In genomic region chr9:132354645-132355355, GRCh38 we compare ENCODE assay signal across 8 cellular contexts. TPM values are rescaled to one million over a fixed set of nuclear protein-coding genes. Genes with fewer than 3 reads are reported as not detected.
DNase-seq lines count a peak whose midpoint lies in the region; ATAC-seq and TF ChIP-seq lines count a peak whose summit lies in the region.

TSS of gene SETX (minus strand) at chr9:132354986. CDS start at chr9:132349428, 5,558 bp downstream.

- peaks cover 20% of the 10 kb centered on the region for H3K36me3 Mint-ChIP-seq in T-cell

- H2BK12ac ChIP-seq in trophoblast cell (ENCODE audit: low read length) = no peak within 1 kb of the TSS

- no peak within 1 kb of the TSS for H3K23ac ChIP-seq in trophoblast cell (ENCODE audit: low read length)

- no peaks in the 10 kb centered on the region for H3K27me3 ChIP-seq in trophoblast cell (ENCODE audit: insufficient read depth, low read length)
- H3K27me3 ChIP-seq in tibial nerve = no peaks in the 10 kb centered on the region

- no peaks in the 10 kb centered on the region for H3K9me3 ChIP-seq in trophoblast cell (ENCODE audit: insufficient read depth, low read depth, low read length)
- H3K9me3 ChIP-seq in tibial nerve = no peaks in the 10 kb centered on the region

- CTCF ChIA-PET in T-cell (lab: Charles Lee) = interaction anchor here in 1 of 2 donors (0.6 kb wide), 1 partner anchor 1518 kb away, joined by 3 read pairs; no protein-coding TSS in a partner anchor

- H3K79me1 ChIP-seq in trophoblast cell (ENCODE audit: low read length) = peaks cover 8% of the 10 kb centered on the region

- peaks cover 5 to 6% of the 10 kb centered on the region in 2 experiments for H3K4me1 ChIP-seq in trophoblast cell (ENCODE audit: control insufficient read depth in 1 of 2, insufficient read depth in 2 of 2, low read length in 2 of 2)
- peaks cover 0 to 42% (median 31%) of the 10 kb centered on the region in 4 donors for H3K4me1 ChIP-seq in tibial nerve

- H2AK5ac ChIP-seq in trophoblast cell (ENCODE audit: low read length) = peak within 1 kb of the TSS; percentile 79

- TF ChIP-seq POLR2A in tibial nerve (IDR thresholded peaks at IDR 0.05) = peak; percentile 66 to 92

- peak within 1 kb of the TSS; percentile 84 to 92 (median 89) for H3K4me3 Mint-ChIP-seq in T-cell

- peak within 1 kb of the TSS; percentile 93 for H3K18ac ChIP-seq in trophoblast cell (ENCODE audit: low read length)

- H3K4me2 ChIP-seq in trophoblast cell (ENCODE audit: low read length) = peak within 1 kb of the TSS; percentile 69

- TF ChIP-seq EP300 in tibial nerve (IDR thresholded peaks at IDR 0.05) = peak; percentile 82 to 92

- H2BK5ac ChIP-seq in trophoblast cell (ENCODE audit: low read depth, low read length, poor library complexity) = peak within 1 kb of the TSS; percentile 73

- intact Hi-C loops in cardiac septum (cut with DNase I) = loop anchor here (1.0 kb wide), 1 partner anchor 52 kb away; the partner anchor contains the start of gene TTF1

- peak within 1 kb of the TSS; percentile 96 to 97 for H3K27ac Mint-ChIP-seq in T-cell

- peak within 1 kb of the TSS; percentile 83 for H3K27ac ChIP-seq in adipose tissue (ENCODE audit: low read depth, low read length)
- peak within 1 kb of the TSS; percentile 72 for H3K27ac ChIP-seq in trophoblast cell (ENCODE audit: low read depth, low read length)
- H3K27ac ChIP-seq in tibial nerve = peak within 1 kb of the TSS; percentile 71 to 97 (median 94)

- ATAC-seq in HG02870 (IDR thresholded peaks at IDR 0.05; ENCODE audit: unreplicated experiment) (peak; percentile 81), T-cell (replicated peaks in 1 of 4) (peak; percentile 89 to 91 (median 90))

- TF ChIP-seq CTCF in GM13977 (IDR thresholded peaks at IDR 0.05; ENCODE audit: extremely low read depth, insufficient read depth, missing control alignments) = no peak
- peak in 3 of 5 experiments; percentile 8 to 54 (median 49) for TF ChIP-seq CTCF in tibial nerve (IDR thresholded peaks at IDR 0.05)

- H3K4ac ChIP-seq in trophoblast cell (ENCODE audit: low read depth, low read length) = peak within 1 kb of the TSS; percentile 88

- peaks cover 8% of the 10 kb centered on the region for H3K79me2 ChIP-seq in trophoblast cell (ENCODE audit: control insufficient read depth, insufficient read depth, low read length, poor library complexity)

- peaks cover 32 to 42% (median 39%) of the 10 kb centered on the region in 3 donors for H3K4me1 Mint-ChIP-seq in T-cell

- DNase-seq in GM13977 (ENCODE audit: low spot score) = peak; percentile 99
- peak; percentile 94 for DNase-seq in NCI-H146 (lab: John Stamatoyannopoulos, UW)
- DNase-seq in T-cell = peak; percentile 84 to 98 (median 92)
- peak; percentile 99 for DNase-seq in cardiac septum (ENCODE audit: low spot score)
- DNase-seq in trophoblast cell = peak; percentile 99
- peak; percentile 93 to 96 for DNase-seq in tibial nerve (ENCODE audit: low spot score in 2 of 2)

- in situ Hi-C loops in GM13977 (cut with MboI; ENCODE audit: low pct_unique_long_range_greater_than_20kb, low sequenced_read_pairs, unreplicated experiment) = no loop called here

- H3K36me3 ChIP-seq in trophoblast cell (ENCODE audit: control insufficient read depth in 1 of 2, insufficient read depth in 2 of 2, low read length in 2 of 2) (peaks cover 5 to 19% of the 10 kb centered on the region in 2 experiments), tibial nerve (peaks cover 0 to 27% (median 0%) of the 10 kb centered on the region in 3 donors)

- H4K91ac ChIP-seq in trophoblast cell (ENCODE audit: low read depth, low read length) = peak within 1 kb of the TSS; percentile 70

- H2BK120ac ChIP-seq in trophoblast cell (ENCODE audit: insufficient read depth, low read length, poor library complexity) = peak within 1 kb of the TSS; percentile 62

- WGBS in adipose tissue, 3 donors = 0% methylated on average over 80 to 82 of the region's 82 CpGs
- no CpG with 5 or more reads among the region's 82 CpGs for WGBS in trophoblast cell (ENCODE audit: extremely low coverage, insufficient coverage, insufficient read length)
- 0 to 1% methylated on average over 39 to 81 of the region's 82 CpGs for WGBS in tibial nerve, 2 donors

- peaks cover 0 to 3% (median 0%) of the 10 kb centered on the region in 3 donors for H3K9me3 Mint-ChIP-seq in T-cell

- H3K4me3 ChIP-seq in trophoblast cell (ENCODE audit: low read depth, low read length) (peak within 1 kb of the TSS; percentile 95), tibial nerve (peak within 1 kb of the TSS; percentile 88 to 99 (median 94))

- peak within 1 kb of the TSS; percentile 95 for H3K9ac ChIP-seq in trophoblast cell (ENCODE audit: low read length)

- H3K14ac ChIP-seq in trophoblast cell (ENCODE audit: low read length) = peak within 1 kb of the TSS; percentile 86

- H2AFZ ChIP-seq in trophoblast cell (ENCODE audit: insufficient read depth, low read length, poor library complexity) = peak within 1 kb of the TSS; percentile 89

- peak within 1 kb of the TSS; percentile 85 for H4K12ac ChIP-seq in trophoblast cell (ENCODE audit: low read depth, low read length)

- peak within 1 kb of the TSS; percentile 94 for H4K8ac ChIP-seq in trophoblast cell (ENCODE audit: low read depth, low read length)

- POLR2A ChIA-PET in T-cell (lab: Charles Lee) = interaction anchor here (0.5 to 0.6 kb wide), 3 partner anchors 795 to 955 kb away, joined by 3 to 8 read pairs (median 3); no protein-coding TSS in a partner anchor

- no peaks in the 10 kb centered on the region for H3K27me3 Mint-ChIP-seq in T-cell

RNA-seq across cellular contexts. Expression of gene SETX, which starts in this region (rescaled TPM):
- total RNA-seq in T-cell (10 to 100 TPM; 63.9 to 73.2 (median 65.0) TPM), cardiac septum (30.0 TPM), tibial nerve (10 to 100 TPM; 64.0 to 73.9 (median 65.1) TPM)
- 10 to 100 TPM in 2 of 3 donors, 1 to 10 TPM in 1; 9.0 to 17.1 (median 15.1) TPM for polyA plus RNA-seq in adipose tissue
- 12.9 and 13.6 TPM in 2 replicates for polyA plus RNA-seq in trophoblast cell (2013)

Comparison
In these comparisons a context has a peak if more than half of its experiments do, and no peak if none do; other contexts are left out.
1. Peak in every context shown above with its lines: DNase-seq, ATAC-seq, H3K4me3 ChIP-seq and H3K27ac ChIP-seq.